In genomic region chr13:78067290-78067689, GRCh38 we compare ENCODE assay signal across 27 cellular contexts.
DNase-seq lines count a peak whose midpoint lies in the region; TF ChIP-seq lines count a peak whose summit lies in the region.
"Had no signal": no experiment of that assay in that cellular context is flagged by ENCODE, and none has a peak within 500 bp of the region (broad histone marks: within the 10 kb centered on the region; RNA-seq: fewer than 3 reads in every experiment).

No MANE protein-coding gene starts in this region.

- peak overlapping the region; percentile 1 for H3K27ac Mint-ChIP-seq in neural crest cell (ENCODE audit: unreplicated experiment)
- H3K27ac Mint-ChIP-seq: CD4-positive, CD25-positive, alpha-beta regulatory T cell; HFFc6 had no signal

- peaks cover 5% of the 10 kb centered on the region for H3K4me1 Mint-ChIP-seq in neural crest cell
- H3K4me1 Mint-ChIP-seq: CD4-positive, CD25-positive, alpha-beta regulatory T cell had no signal

- H3K4me1 ChIP-seq in Peyer's patch: no peaks in the 10 kb centered on the region
- H3K4me1 ChIP-seq: BLaER1 had no signal

- DNase-seq in COLO829 (ENCODE audit: low spot score): peak; percentile 34
- DNase-seq in NCI-H1092 (lab: John Stamatoyannopoulos, UW): peak; percentile 33
- DNase-seq in neural crest cell (ENCODE audit: low read depth, low spot score): no peak
- no peak for DNase-seq in Peyer's patch
- no peak for DNase-seq in SIG-M5 treated with dmso at 0.1 percent for 504 hours (lab: John Stamatoyannopoulos, UW; ENCODE audit: unreplicated experiment)
- DNase-seq in NCI-H146 (lab: John Stamatoyannopoulos, UW): no peak
- DNase-seq in middle frontal gyrus (ENCODE audit: extremely low spot score, low spot score): no peak
- DNase-seq: CD4-positive, CD25-positive, alpha-beta regulatory T cell; DMS53; H7; HFFc6; Kasumi-1; NCI-H1694 treated with DMSO at 0.1 percent for 48 hours; NCI-H2081; NCI-H2171 treated with DMSO at 0.1 percent for 48 hours; NCI-H345; NCI-H510A treated with DMSO at 0.1 percent for 48 hours; NCI-H82; NK-92 treated with Interleukin-12 subunit alpha and Interleukin-12 subunit beta, amount 100 ng/mL, for 24 hours; PC-9; RPMI8226; SHP77 treated with DMSO at 0.1 percent for 48 hours; SK-N-SH had no signal

- H3K27me3 ChIP-seq in Peyer's patch: no peaks in the 10 kb centered on the region
- H3K27me3 ChIP-seq: BLaER1, MG63 had no signal

- no peak overlapping the region for H3K4me3 Mint-ChIP-seq in neural crest cell
- H3K4me3 Mint-ChIP-seq: CD4-positive, CD25-positive, alpha-beta regulatory T cell; HFFc6 had no signal

- H3K4me3 ChIP-seq in Peyer's patch: no peak overlapping the region
- H3K4me3 ChIP-seq: BLaER1, K562, MG63, PC-9 had no signal

- H3K27ac ChIP-seq in VCaP (peak overlapping the region; percentile 62), Peyer's patch (no peak overlapping the region)
- H3K27ac ChIP-seq: BLaER1, PC-9 had no signal

- H3K36me3 ChIP-seq in Peyer's patch: no peaks in the 10 kb centered on the region
- H3K36me3 ChIP-seq: BLaER1, MG63 had no signal

- no peaks in the 10 kb centered on the region for H3K9me3 ChIP-seq in Peyer's patch
- H3K9me3 ChIP-seq: BLaER1, MG63, SK-N-SH had no signal

- TF ChIP-seq POLR2A in Peyer's patch (IDR thresholded peaks at IDR 0.05): no peak

- peaks cover 4% of the 10 kb centered on the region for H3K9me3 Mint-ChIP-seq in neural crest cell
- H3K9me3 Mint-ChIP-seq: HFFc6 had no signal

- no peaks in the 10 kb centered on the region for H3K27me3 Mint-ChIP-seq in neural crest cell (ENCODE audit: low read depth)
- H3K27me3 Mint-ChIP-seq: CD4-positive, CD25-positive, alpha-beta regulatory T cell had no signal

- H3K36me3 Mint-ChIP-seq in neural crest cell (ENCODE audit: low read depth): peaks cover 2% of the 10 kb centered on the region
- H3K36me3 Mint-ChIP-seq: CD4-positive, CD25-positive, alpha-beta regulatory T cell had no signal

- TF ChIP-seq CTCF in VCaP (conservative IDR thresholded peaks at IDR 0.05) (no peak), neural crest cell (conservative IDR thresholded peaks at IDR 0.05) (no peak), Peyer's patch (IDR thresholded peaks at IDR 0.05) (no peak)

Comparison
In these comparisons a context has a peak if more than half of its experiments do, and no peak if none do; other contexts are left out.
1. DNase-seq: peak in COLO829 (single experiment) and NCI-H1092 (single experiment); none in neural crest cell (single experiment), Peyer's patch (0 of 3), SIG-M5 treated with dmso at 0.1 percent for 504 hours (single experiment), NCI-H146 (single experiment) and middle frontal gyrus (single experiment).